In genomic region chr1:26786437-26787380, GRCh38 we compare ENCODE assay signal across 8 cellular contexts. TPM values are rescaled to one million over a fixed set of nuclear protein-coding genes. Genes with fewer than 3 reads are reported as not detected.
DNase-seq lines count a peak whose midpoint lies in the region; ATAC-seq and TF ChIP-seq lines count a peak whose summit lies in the region.

No MANE protein-coding gene starts in this region.

- no peak overlapping the region for H2BK15ac ChIP-seq in mesendoderm (replicated peaks; ENCODE audit: low read depth)

- WGBS in mesendoderm (ENCODE audit: extremely low coverage, insufficient coverage, low lambda C conversion rate): no CpG with 5 or more reads among the region's 12 CpGs
- WGBS in thymus: 4% methylated on average over 12 of the region's 12 CpGs

- H3K36me3 ChIP-seq in MG63 (peaks cover 22% of the 10 kb centered on the region), mesendoderm (ENCODE audit: control insufficient read depth, insufficient read depth, low read length) (no peaks in the 10 kb centered on the region), thymus (ENCODE audit: control insufficient read depth, insufficient read depth) (peaks cover 12% of the 10 kb centered on the region)

- peak overlapping the region; percentile 46 for H3K4ac ChIP-seq in mesendoderm (ENCODE audit: low read depth, low read length)

- no peaks in the 10 kb centered on the region for H3K27me3 Mint-ChIP-seq in activated CD4-positive, alpha-beta T cell treated with anti-CD3 and anti-CD28 coated beads for 36 hours
- H3K27me3 Mint-ChIP-seq in endothelial cell (ENCODE audit: unreplicated experiment): peaks cover 17% of the 10 kb centered on the region

- peak overlapping the region; percentile 90 for H2BK5ac ChIP-seq in mesendoderm (ENCODE audit: low read length)

- H3K9me3 ChIP-seq in MG63 (no peaks in the 10 kb centered on the region), thymus (ENCODE audit: control insufficient read depth) (no peaks in the 10 kb centered on the region)

- H3K4me1 Mint-ChIP-seq in activated CD4-positive, alpha-beta T cell treated with anti-CD3 and anti-CD28 coated beads for 36 hours: peaks cover 56% of the 10 kb centered on the region
- H3K4me1 Mint-ChIP-seq in endothelial cell (ENCODE audit: unreplicated experiment): peaks cover 66% of the 10 kb centered on the region

- H3K4me3 ChIP-seq in MG63 (peak overlapping the region; percentile 75), mesendoderm (ENCODE audit: low read length) (no peak overlapping the region), thymus (ENCODE audit: low read length) (peak overlapping the region; percentile 95)

- H2AK5ac ChIP-seq in mesendoderm (ENCODE audit: low read length): peak overlapping the region; percentile 81

- CTCF ChIA-PET in activated CD4-positive, alpha-beta T cell treated with anti-CD3 and anti-CD28 coated beads for 36 hours (lab: Charles Lee): interaction anchor here (0.5 to 8.0 kb wide), 16 partner anchors 18 to 285 kb away, joined by 3 to 180 read pairs (median 4); no protein-coding TSS in a partner anchor

- H3K4me3 Mint-ChIP-seq in activated CD4-positive, alpha-beta T cell treated with anti-CD3 and anti-CD28 coated beads for 36 hours: peak overlapping the region; percentile 82
- peak overlapping the region; percentile 97 for H3K4me3 Mint-ChIP-seq in endothelial cell (ENCODE audit: unreplicated experiment)

- H3K56ac ChIP-seq in mesendoderm (ENCODE audit: low read length): peak overlapping the region; percentile 94

- peaks cover 20% of the 10 kb centered on the region for H3K36me3 Mint-ChIP-seq in activated CD4-positive, alpha-beta T cell treated with anti-CD3 and anti-CD28 coated beads for 36 hours (ENCODE audit: low read depth)
- peaks cover 5% of the 10 kb centered on the region for H3K36me3 Mint-ChIP-seq in endothelial cell (ENCODE audit: low read depth, unreplicated experiment)

- peak overlapping the region; percentile 99 for H3K27ac Mint-ChIP-seq in activated CD4-positive, alpha-beta T cell treated with anti-CD3 and anti-CD28 coated beads for 36 hours
- peak overlapping the region; percentile 99 for H3K27ac Mint-ChIP-seq in endothelial cell (ENCODE audit: unreplicated experiment)

- POLR2A ChIA-PET in activated CD4-positive, alpha-beta T cell treated with anti-CD3 and anti-CD28 coated beads for 36 hours (lab: Charles Lee): interaction anchor here (0.6 to 5.8 kb wide), 6 partner anchors 42 to 314 kb away, joined by 3 to 83 read pairs (median 4); partner anchors contain the start of gene HMGN2

- H4K5ac ChIP-seq in mesendoderm (ENCODE audit: low read length): peak overlapping the region; percentile 96

- ATAC-seq in activated CD4-positive, alpha-beta T cell treated with anti-CD3 and anti-CD28 coated beads for 36 hours: no peak
- ATAC-seq in GM18870 (IDR thresholded peaks at IDR 0.05; ENCODE audit: unreplicated experiment): no peak

- H3K4me1 ChIP-seq in mesendoderm (ENCODE audit: control insufficient read depth, low read depth, low read length) (peaks cover 16% of the 10 kb centered on the region), thymus (ENCODE audit: control insufficient read depth, insufficient read depth, low read length) (peaks cover 19% of the 10 kb centered on the region)

- H2BK120ac ChIP-seq in mesendoderm (ENCODE audit: low read depth, low read length): peak overlapping the region; percentile 8

- H3K9ac ChIP-seq in mesendoderm (ENCODE audit: low read length): peak overlapping the region; percentile 84

- peak; percentile 60 for DNase-seq in activated CD4-positive, alpha-beta T cell treated with anti-CD3 and anti-CD28 coated beads for 36 hours
- DNase-seq in activated CD4-positive, alpha-beta T cell treated with anti-CD3 and anti-CD28 coated beads, Interleukin-2, amount 50 U/mL, for 4 hours: no peak
- DNase-seq in MG63 (peak; percentile 67), endothelial cell (ENCODE audit: low spot score) (peak; percentile 46), mesendoderm (peak; percentile 89)
- DNase-seq in activated CD4-positive, alpha-beta T cell treated with anti-CD3 and anti-CD28 coated beads for 48 hours: peak; percentile 54

- peak overlapping the region; percentile 75 for H3K18ac ChIP-seq in mesendoderm (ENCODE audit: low read length)

- H4K8ac ChIP-seq in mesendoderm (ENCODE audit: low read depth, low read length): peak overlapping the region; percentile 30

- TF ChIP-seq CTCF in endothelial cell (IDR thresholded peaks at IDR 0.05; ENCODE audit: unreplicated experiment): no peak

- no peaks in the 10 kb centered on the region for H3K9me3 Mint-ChIP-seq in activated CD4-positive, alpha-beta T cell treated with anti-CD3 and anti-CD28 coated beads for 36 hours (ENCODE audit: low read depth)
- no peaks in the 10 kb centered on the region for H3K9me3 Mint-ChIP-seq in endothelial cell (ENCODE audit: unreplicated experiment)

- H3K79me2 ChIP-seq in mesendoderm (ENCODE audit: control insufficient read depth, insufficient read depth, low read length): no peaks in the 10 kb centered on the region

- intact Hi-C loops in activated CD4-positive, alpha-beta T cell treated with anti-CD3 and anti-CD28 coated beads for 36 hours (cut with DNase I, micrococcal nuclease): loop anchor here (1.0 to 5.0 kb wide), 5 partner anchors 40 to 941 kb away; partner anchors contain the start of genes FAM76A (in 1 of the 2) and ZDHHC18 (in 1 of the 2)

- peaks cover 2% of the 10 kb centered on the region for H3K79me1 ChIP-seq in mesendoderm (ENCODE audit: low read length)

- peak overlapping the region; percentile 96 for H3K27ac ChIP-seq in mesendoderm (ENCODE audit: low read depth, low read length)
- H3K27ac ChIP-seq in thymus (ENCODE audit: low read depth): peak overlapping the region; percentile 99

- H3K4me2 ChIP-seq in mesendoderm (ENCODE audit: low read length): peak overlapping the region; percentile 84

- no peaks in the 10 kb centered on the region for H3K27me3 ChIP-seq in MG63
- H3K27me3 ChIP-seq in mesendoderm (ENCODE audit: insufficient read depth, low read length, poor library complexity): no peaks in the 10 kb centered on the region
- no peaks in the 10 kb centered on the region for H3K27me3 ChIP-seq in thymus (ENCODE audit: control insufficient read depth, insufficient read depth)

- no peak overlapping the region for H3K23ac ChIP-seq in mesendoderm (ENCODE audit: low read length)

RNA-seq across cellular contexts. Expression of gene PIGV, which starts 1.0 kb away (rescaled TPM):
- total RNA-seq in activated CD4-positive, alpha-beta T cell treated with anti-CD3 and anti-CD28 coated beads for 36 hours: 10 to 100 TPM; 12.0 to 17.2 TPM
- total RNA-seq in MG63 (2014; rRNA removed; shearing (Covaris generic); ENCODE audit: low replicate concordance): 10.5 and 11.7 TPM in 2 replicates
- 7.6 TPM for total RNA-seq in endothelial cell (ENCODE audit: unreplicated experiment)
- polyA plus RNA-seq in mesendoderm (2013, experiment 1 of 2): 3.6 TPM
- 3.5 TPM for polyA plus RNA-seq in mesendoderm (2013, experiment 2 of 2)
- polyA plus RNA-seq in thymus: 10.6 TPM

RNA-seq across cellular contexts. Expression of gene ZDHHC18, which starts 39.8 kb away (rescaled TPM):
- total RNA-seq in activated CD4-positive, alpha-beta T cell treated with anti-CD3 and anti-CD28 coated beads for 36 hours: 10 to 100 TPM; 51.6 to 66.0 TPM
- total RNA-seq in MG63 (2014; rRNA removed; shearing (Covaris generic); ENCODE audit: low replicate concordance): 3.5 and 12.7 TPM in 2 replicates
- 32.4 TPM for total RNA-seq in endothelial cell (ENCODE audit: unreplicated experiment)
- polyA plus RNA-seq in mesendoderm (2013, experiment 1 of 2): 25.7 TPM
- 26.8 TPM for polyA plus RNA-seq in mesendoderm (2013, experiment 2 of 2)
- polyA plus RNA-seq in thymus: 9.1 TPM

Comparison
In these comparisons a context has a peak if more than half of its experiments do, and no peak if none do; other contexts are left out.
1. DNase-seq: peak in activated CD4-positive, alpha-beta T cell treated with anti-CD3 and anti-CD28 coated beads for 36 hours (single experiment), MG63 (single experiment), activated CD4-positive, alpha-beta T cell treated with anti-CD3 and anti-CD28 coated beads for 48 hours (single experiment), endothelial cell (single experiment) and mesendoderm (single experiment); none in activated CD4-positive, alpha-beta T cell treated with anti-CD3 and anti-CD28 coated beads, Interleukin-2, amount 50 U/mL, for 4 hours (0 of 2).